ENCODE assay signal across 15 cellular contexts in genomic region chr17:9170822-9171221, GRCh38.
"Had no signal": no experiment of that assay in that cellular context is flagged by ENCODE, and none has a peak within 500 bp of the region (broad histone marks: within the 10 kb centered on the region; RNA-seq: fewer than 3 reads in every experiment).

No MANE protein-coding gene starts in this region.

- H3K36me3 Mint-ChIP-seq: activated naive CD8-positive, alpha-beta T cell had no signal

- H3K27me3 Mint-ChIP-seq: activated naive CD8-positive, alpha-beta T cell had no signal

- H3K4me2 ChIP-seq: smooth muscle cell had no signal

- H3K27ac Mint-ChIP-seq: activated naive CD8-positive, alpha-beta T cell; T-helper 17 cell had no signal

- H3K27ac ChIP-seq: tibial artery had no signal

- H3K4me3 ChIP-seq: smooth muscle cell, tibial artery had no signal

- DNase-seq: activated CD4-positive, alpha-beta T cell treated with anti-CD3 and anti-CD28 coated beads, Interleukin-2, amount 50 U/mL, for 4 hours; activated effector memory CD4-positive, alpha-beta T cell treated with Interleukin-2 at 50 U/mL for 16 hours; activated T-cell treated with anti-CD3 and anti-CD28 coated beads, Interleukin-2, amount 50 U/mL, for 1 hour; amygdala; cortex of kidney; effector memory CD4-positive, alpha-beta T cell; erythroblast; left ventricle myocardium superior; mesendoderm; T-helper 17 cell; tibial artery had no signal

- ATAC-seq: left ventricle myocardium superior, T-helper 17 cell had no signal

- H3K9me3 Mint-ChIP-seq: central memory CD8-positive, alpha-beta T cell had no signal

- H3K9me3 ChIP-seq: tibial artery had no signal

- H3K4me1 Mint-ChIP-seq: central memory CD8-positive, alpha-beta T cell had no signal

- H3K27me3 ChIP-seq: tibial artery had no signal

- H3K4me3 Mint-ChIP-seq: activated naive CD8-positive, alpha-beta T cell; brain; central memory CD8-positive, alpha-beta T cell; T-helper 17 cell had no signal
